ENCODE assay signal across 1 cellular context in genomic region chr2:55013936-55014335, GRCh38.
TF ChIP-seq lines count a peak whose summit lies in the region.

No MANE protein-coding gene starts in this region.

TF ChIP-seq in Ishikawa, 13 proteins besides CTCF, POLR2A, EP300 and RAD21 (continued from another document):
- TF ChIP-seq USF1 (IDR thresholded peaks at IDR 0.05) = no peak
